ENCODE assay signal across 9 cellular contexts in genomic region chr16:57462978-57463362, GRCh38. TPM values are rescaled to one million over a fixed set of nuclear protein-coding genes. Genes with fewer than 3 reads are reported as not detected.
DNase-seq lines count a peak whose midpoint lies in the region; ATAC-seq and TF ChIP-seq lines count a peak whose summit lies in the region.
"Had no signal": no experiment of that assay in that cellular context is flagged by ENCODE, and none has a peak within 500 bp of the region (broad histone marks: within the 10 kb centered on the region; RNA-seq: fewer than 3 reads in every experiment).

No MANE protein-coding gene starts in this region.

- peaks cover 73% of the 10 kb centered on the region for H3K36me3 ChIP-seq in DND-41 (ENCODE audit: insufficient read depth, low read length)

- ATAC-seq in DND-41 (ENCODE audit: insufficient read depth, low read depth): no peak; the same call in 2 of the 3 replicates

- TF ChIP-seq CTCF in DND-41 (IDR thresholded peaks at IDR 0.05; ENCODE audit: borderline replicate concordance, extremely low read depth, low read length, poor library complexity, severe bottlenecking): peak; percentile 8
- no peak for TF ChIP-seq CTCF in cardiac fibroblast (IDR thresholded peaks at IDR 0.05; ENCODE audit: low read depth, low read length)
- TF ChIP-seq CTCF in mesothelial cell of epicardium (IDR thresholded peaks at IDR 0.05; ENCODE audit: unreplicated experiment): no peak

- in situ Hi-C loops in G401 (cut with HindIII; ENCODE audit: low sequenced_read_pairs): no loop called here

- no peaks in the 10 kb centered on the region for H3K27me3 ChIP-seq in DND-41 (ENCODE audit: insufficient read depth, low read length, poor library complexity)

- DNase-seq in DND-41 (peak; percentile 24), cardiac fibroblast (ENCODE audit: low read depth in 2 of 2) (peak in 1 of 2 donors; percentile 15), mesothelial cell of epicardium (ENCODE audit: low spot score in 2 of 2, unreplicated experiment in 2 of 2) (no peak), globus pallidus (ENCODE audit: low spot score) (no peak), NCI-H1436 (lab: John Stamatoyannopoulos, UW) (no peak), G401 (ENCODE audit: low spot score) (no peak)
- DNase-seq in stimulated activated CD4-positive, alpha-beta T cell treated with anti-CD3 and anti-CD28 coated beads, Interleukin-2, amount 100 ng/mL, for 48 hours: no peak

- H3K9me3 Mint-ChIP-seq in IgD-negative memory B cell (peaks cover 0 to 2% (median 0%) of the 10 kb centered on the region in 3 donors), mesothelial cell of epicardium (no peaks in the 10 kb centered on the region)

- peak overlapping the region; percentile 82 for H3K9ac ChIP-seq in DND-41 (ENCODE audit: low read depth, low read length)

- no peaks in the 10 kb centered on the region for H3K27me3 Mint-ChIP-seq in IgD-negative memory B cell
- no peaks in the 10 kb centered on the region for H3K27me3 Mint-ChIP-seq in mesothelial cell of epicardium (ENCODE audit: low read depth)

- H3K4me1 Mint-ChIP-seq in IgD-negative memory B cell (peaks cover 9 to 20% (median 17%) of the 10 kb centered on the region in 3 donors), mesothelial cell of epicardium (peaks cover 14% of the 10 kb centered on the region)

- H4K20me1 ChIP-seq in DND-41 (ENCODE audit: insufficient read depth, low read length): no peaks in the 10 kb centered on the region; the same call in 1 of the 2 replicates

- peaks cover 30% of the 10 kb centered on the region for H3K79me2 ChIP-seq in DND-41 (ENCODE audit: insufficient read depth, low read length)

- H3K4me1 ChIP-seq in DND-41 (ENCODE audit: insufficient read depth, low read length): peaks cover 23% of the 10 kb centered on the region

- H3K36me3 Mint-ChIP-seq in IgD-negative memory B cell: peaks cover 5% of the 10 kb centered on the region
- peaks cover 17% of the 10 kb centered on the region for H3K36me3 Mint-ChIP-seq in mesothelial cell of epicardium

- H3K4me3 ChIP-seq in DND-41 (ENCODE audit: low read depth in 1 of 2, low read length in 2 of 2) (peak overlapping the region; percentile 83 to 88), cardiac fibroblast (replicated peaks in 1 of 2; ENCODE audit: low read depth in 2 of 2, low read length in 2 of 2) (peak overlapping the region; percentile 81 to 92)

- H3K4me2 ChIP-seq in DND-41 (ENCODE audit: insufficient read depth, low read length): peak overlapping the region; percentile 98

- peak overlapping the region; percentile 78 for H3K27ac ChIP-seq in DND-41 (ENCODE audit: low read length)

- H3K27ac Mint-ChIP-seq in IgD-negative memory B cell (peak overlapping the region; percentile 48 to 99 (median 97)), mesothelial cell of epicardium (peak overlapping the region; percentile 75)

- peak overlapping the region; percentile 83 to 100 (median 100) for H3K4me3 Mint-ChIP-seq in IgD-negative memory B cell
- H3K4me3 Mint-ChIP-seq in mesothelial cell of epicardium: peak overlapping the region; percentile 100

- no peaks in the 10 kb centered on the region for H3K9me3 ChIP-seq in DND-41 (ENCODE audit: insufficient read depth, low read length, severe bottlenecking)

- H2AFZ ChIP-seq in DND-41 (ENCODE audit: low read depth, low read length): peak overlapping the region; percentile 71; the same call in 1 of the 2 replicates

RNA-seq across cellular contexts. Expression of gene POLR2C, which starts 0.5 kb away (rescaled TPM):
- 28.3 TPM for polyA plus RNA-seq in IgD-negative memory B cell
- total RNA-seq in mesothelial cell of epicardium: 62.1 to 69.1 TPM (median 65.0 TPM) in 3 replicates
- 240 and 319 TPM in 2 replicates for total RNA-seq in G401 (2014; rRNA removed; shearing (Covaris generic))

RNA-seq across cellular contexts. Expression of gene COQ9, which starts 15.7 kb away (rescaled TPM):
- polyA plus RNA-seq in IgD-negative memory B cell: 25.6 TPM
- total RNA-seq in mesothelial cell of epicardium: 43.5 to 48.3 TPM (median 47.4 TPM) in 3 replicates
- total RNA-seq in G401 (2014; rRNA removed; shearing (Covaris generic)): 46.3 and 60.4 TPM in 2 replicates

RNA-seq across cellular contexts. Expression of gene CIAPIN1, which starts 15.8 kb away (rescaled TPM):
- polyA plus RNA-seq in IgD-negative memory B cell: 41.2 TPM
- 57.5 to 62.9 TPM (median 59.0 TPM) in 3 replicates for total RNA-seq in mesothelial cell of epicardium
- total RNA-seq in G401 (2014; rRNA removed; shearing (Covaris generic)): 152 and 156 TPM in 2 replicates

RNA-seq across cellular contexts. Expression of gene DOK4, which starts 23.3 kb away (rescaled TPM):
- polyA plus RNA-seq in IgD-negative memory B cell: 0.46 TPM
- 79.0 to 83.6 TPM (median 83.6 TPM) in 3 replicates for total RNA-seq in mesothelial cell of epicardium
- 33.7 and 45.5 TPM in 2 replicates for total RNA-seq in G401 (2014; rRNA removed; shearing (Covaris generic))

RNA-seq across cellular contexts. Expression of gene CCL17, which starts 58.4 kb away (rescaled TPM):
- polyA plus RNA-seq in IgD-negative memory B cell: not detected
- total RNA-seq in mesothelial cell of epicardium: not detected in 3 replicates
- not detected in 2 replicates for total RNA-seq in G401 (2014; rRNA removed; shearing (Covaris generic))
- total RNA-seq: HT1080 had no signal
